1 cellular context compared by ENCODE assay signal in genomic region chr2:184372484-184372883, GRCh38.
TF ChIP-seq lines count a peak whose summit lies in the region.

No MANE protein-coding gene starts in this region.

TF ChIP-seq in H1, 55 proteins besides CTCF, POLR2A, EP300 and RAD21 (continued from another document):
- TF ChIP-seq CHD7 (IDR thresholded peaks at IDR 0.05; ENCODE audit: insufficient replicate concordance, low read length): peak; percentile 30
